Comparison of ENCODE assay signal across 1 cellular context in genomic region chr10:77311186-77311585, GRCh38.
TF ChIP-seq lines count a peak whose summit lies in the region.

No MANE protein-coding gene starts in this region.

TF ChIP-seq in GM23338, 12 proteins besides CTCF, POLR2A, EP300 and RAD21 (continued from another document):
- TF ChIP-seq ETS1 (IDR thresholded peaks at IDR 0.05): no peak
- no peak for TF ChIP-seq CREB1 (CRISPR knock-in tag; IDR thresholded peaks at IDR 0.05; ENCODE audit: low read depth)
- TF ChIP-seq EZH2phosphoT487 (IDR thresholded peaks at IDR 0.05; ENCODE audit: unreplicated experiment): no peak
